Comparison of ENCODE assay signal across 8 cellular contexts in genomic region chr3:152200476-152201422, GRCh38.
A peak's percentile ranks its signal among the peaks of the same experiment; 100 is the strongest.
DNase-seq lines count a peak whose midpoint lies in the region; ATAC-seq and TF ChIP-seq lines count a peak whose summit lies in the region.

No MANE protein-coding gene starts in this region.

- peak overlapping the region; percentile 38 for H3K4me3 ChIP-seq in left ventricle myocardium inferior

- no peaks in the 10 kb centered on the region for H3K36me3 ChIP-seq in left ventricle myocardium inferior

- ATAC-seq in SK-N-SH treated with all-trans-retinoic acid at 6 μM for 48 hours (peak; percentile 62), GM21526 (IDR thresholded peaks at IDR 0.05; ENCODE audit: low FRiP score, unreplicated experiment) (no peak), foreskin keratinocyte (no peak)

- intact Hi-C loops in left ventricle myocardium inferior (cut with micrococcal nuclease) = no loop called here

- DNase-seq in NOMO-1 treated with DMSO at 0.1 percent for 48 hours (lab: John Stamatoyannopoulos, UW; ENCODE audit: unreplicated experiment) = peak; percentile 78
- DNase-seq in NOMO-1 treated with dmso at 0.1 percent for 144 hours (lab: John Stamatoyannopoulos, UW; ENCODE audit: unreplicated experiment) = no peak
- DNase-seq in left ventricle myocardium inferior = no peak
- DNase-seq in superior temporal gyrus (ENCODE audit: extremely low spot score) = peak; percentile 52
- no peak for DNase-seq in 8988T
- no peak for DNase-seq in foreskin keratinocyte

- H3K27ac ChIP-seq in left ventricle myocardium inferior (replicated peaks) (peak overlapping the region; percentile 68), foreskin keratinocyte (no peak overlapping the region)

- TF ChIP-seq CTCF in left ventricle myocardium inferior (IDR thresholded peaks at IDR 0.05; ENCODE audit: borderline replicate concordance) (no peak), foreskin keratinocyte (conservative IDR thresholded peaks at IDR 0.05) (no peak)

- peaks cover 59% of the 10 kb centered on the region for H3K4me1 ChIP-seq in left ventricle myocardium inferior
- H3K4me1 ChIP-seq in foreskin keratinocyte = peaks cover 9% of the 10 kb centered on the region

- H3K27me3 ChIP-seq in left ventricle myocardium inferior (ENCODE audit: low read depth) (no peaks in the 10 kb centered on the region), foreskin keratinocyte (no peaks in the 10 kb centered on the region)

- H3K9me3 ChIP-seq in left ventricle myocardium inferior (replicated peaks) = no peaks in the 10 kb centered on the region

TF ChIP-seq in SK-N-SH treated with all-trans-retinoic acid at 6 μM for 48 hours, 23 proteins besides CTCF, POLR2A, EP300 and RAD21:
- TF ChIP-seq ZNF565 (CRISPR knock-in tag; conservative IDR thresholded peaks at IDR 0.05; ENCODE audit: low read depth) (no peak), CSDC2 (CRISPR knock-in tag; IDR thresholded peaks at IDR 0.05) (no peak), OSR1 (CRISPR knock-in tag; IDR thresholded peaks at IDR 0.05) (no peak), ISL1 (CRISPR knock-in tag; IDR thresholded peaks at IDR 0.05) (peak; percentile 83), GLIS3 (CRISPR knock-in tag; IDR thresholded peaks at IDR 0.05) (no peak), TSHZ2 (CRISPR knock-in tag; IDR thresholded peaks at IDR 0.05) (no peak)
- TF ChIP-seq, protein P1, sequence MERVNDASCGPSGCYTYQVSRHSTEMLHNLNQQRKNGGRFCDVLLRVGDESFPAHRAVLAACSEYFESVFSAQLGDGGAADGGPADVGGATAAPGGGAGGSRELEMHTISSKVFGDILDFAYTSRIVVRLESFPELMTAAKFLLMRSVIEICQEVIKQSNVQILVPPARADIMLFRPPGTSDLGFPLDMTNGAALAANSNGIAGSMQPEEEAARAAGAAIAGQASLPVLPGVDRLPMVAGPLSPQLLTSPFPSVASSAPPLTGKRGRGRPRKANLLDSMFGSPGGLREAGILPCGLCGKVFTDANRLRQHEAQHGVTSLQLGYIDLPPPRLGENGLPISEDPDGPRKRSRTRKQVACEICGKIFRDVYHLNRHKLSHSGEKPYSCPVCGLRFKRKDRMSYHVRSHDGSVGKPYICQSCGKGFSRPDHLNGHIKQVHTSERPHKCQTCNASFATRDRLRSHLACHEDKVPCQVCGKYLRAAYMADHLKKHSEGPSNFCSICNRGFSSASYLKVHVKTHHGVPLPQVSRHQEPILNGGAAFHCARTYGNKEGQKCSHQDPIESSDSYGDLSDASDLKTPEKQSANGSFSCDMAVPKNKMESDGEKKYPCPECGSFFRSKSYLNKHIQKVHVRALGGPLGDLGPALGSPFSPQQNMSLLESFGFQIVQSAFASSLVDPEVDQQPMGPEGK (CRISPR knock-in tag; IDR thresholded peaks at IDR 0.05; ENCODE audit: borderline replicate concordance) = no peak
TF ChIP-seq in SK-N-SH treated with all-trans-retinoic acid at 6 μM for 48 hours: peak in this region for 1.

Comparison
In these comparisons a context has a peak if more than half of its experiments do, and no peak if none do; other contexts are left out.
1. DNase-seq: peak in NOMO-1 treated with DMSO at 0.1 percent for 48 hours (single experiment) and superior temporal gyrus (single experiment); none in NOMO-1 treated with dmso at 0.1 percent for 144 hours (single experiment), left ventricle myocardium inferior (single experiment), 8988T (single experiment) and foreskin keratinocyte (0 of 2).